17 cellular contexts compared by ENCODE assay signal in genomic region chr6:149371154-149371553, GRCh38. TPM values are rescaled to one million over a fixed set of nuclear protein-coding genes. Genes with fewer than 3 reads are reported as not detected.
A peak's percentile ranks its signal among the peaks of the same experiment; 100 is the strongest.
DNase-seq lines count a peak whose midpoint lies in the region; ATAC-seq, FAIRE-seq and TF ChIP-seq lines count a peak whose summit lies in the region.
"Had no signal": no experiment of that assay in that cellular context is flagged by ENCODE, and none has a peak within 500 bp of the region (broad histone marks: within the 10 kb centered on the region; RNA-seq: fewer than 3 reads in every experiment).

No MANE protein-coding gene starts in this region.

- no peak overlapping the region for H3K27ac ChIP-seq in GM23338 (ENCODE audit: low read depth)
- H3K27ac ChIP-seq: colonic mucosa, testis had no signal

- peaks cover 13% of the 10 kb centered on the region for H4K20me1 ChIP-seq in GM23338 (replicated peaks; ENCODE audit: insufficient read depth)

- peaks cover 87% of the 10 kb centered on the region for H3K79me2 ChIP-seq in GM23338 (replicated peaks; ENCODE audit: insufficient read depth)

- H3K4me3 ChIP-seq in GM23338: no peak overlapping the region
- H3K4me3 ChIP-seq: colonic mucosa, testis had no signal

- H2AFZ ChIP-seq in GM23338: no peak overlapping the region

- no peaks in the 10 kb centered on the region for H3K9me3 Mint-ChIP-seq in activated naive CD4-positive, alpha-beta T cell treated with anti-CD3 and anti-CD28 coated beads, Interleukin-2, amount 50 U/mL, for 24 hours
- H3K9me3 Mint-ChIP-seq in GM23338 (no peaks in the 10 kb centered on the region), osteocyte (ENCODE audit: unreplicated experiment) (no peaks in the 10 kb centered on the region)
- no peaks in the 10 kb centered on the region for H3K9me3 Mint-ChIP-seq in activated naive CD8-positive, alpha-beta T cell (ENCODE audit: low read depth)

- peaks cover 1% of the 10 kb centered on the region; the same call in 1 of the 2 replicates for H3K4me1 ChIP-seq in GM23338 (ENCODE audit: insufficient read depth)
- H3K4me1 ChIP-seq: colonic mucosa, testis had no signal

- TF ChIP-seq CTCF in GM23338 (conservative IDR thresholded peaks at IDR 0.05; ENCODE audit: low read depth in 2 of 2): no peak
- TF ChIP-seq CTCF in osteocyte (IDR thresholded peaks at IDR 0.05): no peak

- no peaks in the 10 kb centered on the region for H3K36me3 ChIP-seq in GM23338 (ENCODE audit: insufficient read depth)
- H3K36me3 ChIP-seq: colonic mucosa had no signal

- no peaks in the 10 kb centered on the region for H3K9me2 ChIP-seq in GM23338 (ENCODE audit: insufficient read depth)

- ATAC-seq in GM23338 (no peak), HG03520 (IDR thresholded peaks at IDR 0.05; ENCODE audit: unreplicated experiment) (no peak)

- peaks cover 62% of the 10 kb centered on the region for H3K4me1 Mint-ChIP-seq in activated naive CD4-positive, alpha-beta T cell treated with anti-CD3 and anti-CD28 coated beads, Interleukin-2, amount 50 U/mL, for 24 hours
- H3K4me1 Mint-ChIP-seq in GM23338 (no peaks in the 10 kb centered on the region), osteocyte (ENCODE audit: unreplicated experiment) (peaks cover 3% of the 10 kb centered on the region)
- peaks cover 62% of the 10 kb centered on the region for H3K4me1 Mint-ChIP-seq in activated naive CD8-positive, alpha-beta T cell (ENCODE audit: low read depth)

- H3K4me3 Mint-ChIP-seq in activated naive CD4-positive, alpha-beta T cell treated with anti-CD3 and anti-CD28 coated beads, Interleukin-2, amount 50 U/mL, for 24 hours: peak overlapping the region; percentile 40
- no peak overlapping the region for H3K4me3 Mint-ChIP-seq in GM23338
- peak overlapping the region; percentile 58 for H3K4me3 Mint-ChIP-seq in activated naive CD8-positive, alpha-beta T cell
- no peak overlapping the region for H3K4me3 Mint-ChIP-seq in osteocyte (ENCODE audit: unreplicated experiment)

- peaks cover 25% of the 10 kb centered on the region for H3K36me3 Mint-ChIP-seq in activated naive CD4-positive, alpha-beta T cell treated with anti-CD3 and anti-CD28 coated beads, Interleukin-2, amount 50 U/mL, for 24 hours
- H3K36me3 Mint-ChIP-seq in GM23338 (ENCODE audit: low read depth) (peaks cover 3% of the 10 kb centered on the region; the same call in 1 of the 3 replicates), osteocyte (ENCODE audit: unreplicated experiment) (peaks cover 25% of the 10 kb centered on the region)
- peaks cover 22% of the 10 kb centered on the region for H3K36me3 Mint-ChIP-seq in activated naive CD8-positive, alpha-beta T cell

- no peak for DNase-seq in activated naive CD4-positive, alpha-beta T cell (lab: John Stamatoyannopoulos, UW)
- DNase-seq in GM23338 (ENCODE audit: low spot score): no peak
- DNase-seq in osteocyte (ENCODE audit: extremely low spot score, unreplicated experiment): no peak
- DNase-seq in RCC 7860 (ENCODE audit: low spot score): no peak
- no peak for DNase-seq in AG20443 (ENCODE audit: low spot score)
- DNase-seq: activated gamma-delta T cell, colonic mucosa, COR-L47, EL, NCI-H1417, NCI-H526, nucleus accumbens, retina, testis had no signal

- no peaks in the 10 kb centered on the region for H3K27me3 Mint-ChIP-seq in activated naive CD4-positive, alpha-beta T cell treated with anti-CD3 and anti-CD28 coated beads, Interleukin-2, amount 50 U/mL, for 24 hours
- H3K27me3 Mint-ChIP-seq in GM23338 (ENCODE audit: insufficient read depth, low read depth, poor library complexity) (no peaks in the 10 kb centered on the region), osteocyte (ENCODE audit: unreplicated experiment) (no peaks in the 10 kb centered on the region)
- no peaks in the 10 kb centered on the region for H3K27me3 Mint-ChIP-seq in activated naive CD8-positive, alpha-beta T cell

- peak overlapping the region; percentile 84 for H3K27ac Mint-ChIP-seq in activated naive CD4-positive, alpha-beta T cell treated with anti-CD3 and anti-CD28 coated beads, Interleukin-2, amount 50 U/mL, for 24 hours
- peak overlapping the region; percentile 28; the same call in 1 of the 2 replicates for H3K27ac Mint-ChIP-seq in GM23338
- peak overlapping the region; percentile 41 for H3K27ac Mint-ChIP-seq in activated naive CD8-positive, alpha-beta T cell
- H3K27ac Mint-ChIP-seq in osteocyte (ENCODE audit: unreplicated experiment): peak overlapping the region; percentile 45

- no peak overlapping the region for H3K4me2 ChIP-seq in GM23338

- H3F3A ChIP-seq in GM23338 (replicated peaks; ENCODE audit: low read depth): no peaks in the 10 kb centered on the region

- no peaks in the 10 kb centered on the region for H3K27me3 ChIP-seq in GM23338 (ENCODE audit: insufficient read depth)
- H3K27me3 ChIP-seq: colonic mucosa, testis had no signal

- no peak for FAIRE-seq in RCC 7860 (lab: Jason Lieb, UNC)

TF ChIP-seq in GM23338, 12 proteins besides CTCF, POLR2A, EP300 and RAD21 (continues in another document):
- no peak for TF ChIP-seq STAT1 (IDR thresholded peaks at IDR 0.05; ENCODE audit: unreplicated experiment)
- TF ChIP-seq ZNF331 (CRISPR knock-in tag; IDR thresholded peaks at IDR 0.05; ENCODE audit: low read depth): no peak
- TF ChIP-seq ZNF462 (CRISPR knock-in tag; IDR thresholded peaks at IDR 0.05): no peak
- TF ChIP-seq NANOG (IDR thresholded peaks at IDR 0.05; ENCODE audit: borderline replicate concordance): no peak
- TF ChIP-seq CREB1 (CRISPR knock-in tag; IDR thresholded peaks at IDR 0.05; ENCODE audit: low read depth): no peak

RNA-seq across cellular contexts. Expression of gene SUMO4, which starts 28.9 kb away (rescaled TPM):
- total RNA-seq in GM23338 (2014; rRNA removed; shearing (Covaris generic)): 0.74 and 1.9 TPM in 2 replicates
- polyA plus RNA-seq in GM23338 (2016; fragmentation: Nextera tagmentation; extraction: Ambion mirVana): 1.2 and 2.1 TPM in 2 replicates
- total RNA-seq in osteocyte: 1.5 and 2.9 TPM in 2 replicates

RNA-seq across cellular contexts. Expression of gene TAB2, which starts 53.6 kb away (rescaled TPM):
- 59.2 and 65.5 TPM in 2 replicates for total RNA-seq in GM23338 (2014; rRNA removed; shearing (Covaris generic))
- polyA plus RNA-seq in GM23338 (2016; fragmentation: Nextera tagmentation; extraction: Ambion mirVana): 19.8 and 21.7 TPM in 2 replicates
- total RNA-seq in osteocyte: 50.6 and 53.8 TPM in 2 replicates

Comparison
In these comparisons a context has a peak if more than half of its experiments do, and no peak if none do; other contexts are left out.
1. H3K27ac Mint-ChIP-seq: peak in every context shown above with its lines; median percentile 84 in activated naive CD4-positive, alpha-beta T cell treated with anti-CD3 and anti-CD28 coated beads, Interleukin-2, amount 50 U/mL, for 24 hours; 45 in osteocyte; 41 in activated naive CD8-positive, alpha-beta T cell; 28 in GM23338.
2. H3K4me3 Mint-ChIP-seq: peak in activated naive CD4-positive, alpha-beta T cell treated with anti-CD3 and anti-CD28 coated beads, Interleukin-2, amount 50 U/mL, for 24 hours (single experiment) and activated naive CD8-positive, alpha-beta T cell (single experiment); none in GM23338 (single experiment) and osteocyte (single experiment).